13 cellular contexts compared by ENCODE assay signal in genomic region chr14:100117647-100118376, GRCh38. TPM values are rescaled to one million over a fixed set of nuclear protein-coding genes. Genes with fewer than 3 reads are reported as not detected.
A peak's percentile ranks its signal among the peaks of the same experiment; 100 is the strongest.
DNase-seq lines count a peak whose midpoint lies in the region; ATAC-seq, FAIRE-seq and TF ChIP-seq lines count a peak whose summit lies in the region.
"Had no signal": no experiment of that assay in that cellular context is flagged by ENCODE, and none has a peak within 500 bp of the region (broad histone marks: within the 10 kb centered on the region; RNA-seq: fewer than 3 reads in every experiment).

No MANE protein-coding gene starts in this region.

- CTCF ChIA-PET in activated CD4-positive, alpha-beta T cell treated with anti-CD3 and anti-CD28 coated beads, Interleukin-2, amount 10 ng/mL, durations not matched to agents 7 days and 5 days (lab: Charles Lee): interaction anchor here (3.4 kb wide), 1 partner anchor 10 kb away, joined by 14 read pairs; no protein-coding TSS in a partner anchor

- no peaks in the 10 kb centered on the region for H3K27me3 Mint-ChIP-seq in activated CD4-positive, alpha-beta T cell treated with anti-CD3 and anti-CD28 coated beads, Interleukin-2, amount 10 ng/mL, durations not matched to agents 7 days and 5 days
- H3K27me3 Mint-ChIP-seq in activated naive CD8-positive, alpha-beta T cell treated with anti-CD3 and anti-CD28 coated beads, Interleukin-2, amount 50 U/mL, for 24 hours: no peaks in the 10 kb centered on the region
- no peaks in the 10 kb centered on the region for H3K27me3 Mint-ChIP-seq in chondrocyte (ENCODE audit: low read depth)

- peak overlapping the region; percentile 28 for H3K27ac Mint-ChIP-seq in activated CD4-positive, alpha-beta T cell treated with anti-CD3 and anti-CD28 coated beads, Interleukin-2, amount 10 ng/mL, durations not matched to agents 7 days and 5 days
- H3K27ac Mint-ChIP-seq in activated naive CD8-positive, alpha-beta T cell treated with anti-CD3 and anti-CD28 coated beads, Interleukin-2, amount 50 U/mL, for 24 hours: peak overlapping the region; percentile 79
- peak overlapping the region; percentile 95 for H3K27ac Mint-ChIP-seq in stimulated activated effector memory CD8-positive, alpha-beta T cell treated with anti-CD3 and anti-CD28 coated beads, Interleukin-12 subunit alpha, Interleukin-12 subunit beta, amount 100 ng/mL, for 72 hours
- H3K27ac Mint-ChIP-seq in chondrocyte (ENCODE audit: unreplicated experiment): no peak overlapping the region

- peaks cover 68% of the 10 kb centered on the region for H3K36me3 Mint-ChIP-seq in activated CD4-positive, alpha-beta T cell treated with anti-CD3 and anti-CD28 coated beads, Interleukin-2, amount 10 ng/mL, durations not matched to agents 7 days and 5 days (ENCODE audit: low read depth)
- H3K36me3 Mint-ChIP-seq in activated naive CD8-positive, alpha-beta T cell treated with anti-CD3 and anti-CD28 coated beads, Interleukin-2, amount 50 U/mL, for 24 hours (ENCODE audit: low read depth): peaks cover 12% of the 10 kb centered on the region
- H3K36me3 Mint-ChIP-seq in stimulated activated effector memory CD8-positive, alpha-beta T cell treated with anti-CD3 and anti-CD28 coated beads, Interleukin-12 subunit alpha, Interleukin-12 subunit beta, amount 100 ng/mL, for 72 hours: peaks cover 84% of the 10 kb centered on the region
- H3K36me3 Mint-ChIP-seq in chondrocyte (ENCODE audit: low read depth): peaks cover 12% of the 10 kb centered on the region

- FAIRE-seq in RCC 7860 (lab: Jason Lieb, UNC): no peak

- intact Hi-C loops in lower leg skin (cut with DNase I; ENCODE audit: low total_unique reads): no loop called here

- no peaks in the 10 kb centered on the region for H3K9me3 Mint-ChIP-seq in activated CD4-positive, alpha-beta T cell treated with anti-CD3 and anti-CD28 coated beads, Interleukin-2, amount 10 ng/mL, durations not matched to agents 7 days and 5 days
- H3K9me3 Mint-ChIP-seq in activated naive CD8-positive, alpha-beta T cell treated with anti-CD3 and anti-CD28 coated beads, Interleukin-2, amount 50 U/mL, for 24 hours: no peaks in the 10 kb centered on the region
- no peaks in the 10 kb centered on the region for H3K9me3 Mint-ChIP-seq in stimulated activated effector memory CD8-positive, alpha-beta T cell treated with anti-CD3 and anti-CD28 coated beads, Interleukin-12 subunit alpha, Interleukin-12 subunit beta, amount 100 ng/mL, for 72 hours
- H3K9me3 Mint-ChIP-seq in chondrocyte (ENCODE audit: low read depth): no peaks in the 10 kb centered on the region

- 86 to 90% methylated on average over 13 of the region's 13 CpGs for WGBS in lower leg skin, 2 donors

- no peak for TF ChIP-seq POLR2A in lower leg skin (IDR thresholded peaks at IDR 0.05)

- H3K4me1 Mint-ChIP-seq in activated CD4-positive, alpha-beta T cell treated with anti-CD3 and anti-CD28 coated beads, Interleukin-2, amount 10 ng/mL, durations not matched to agents 7 days and 5 days: peaks cover 17% of the 10 kb centered on the region
- peaks cover 22% of the 10 kb centered on the region for H3K4me1 Mint-ChIP-seq in activated naive CD8-positive, alpha-beta T cell treated with anti-CD3 and anti-CD28 coated beads, Interleukin-2, amount 50 U/mL, for 24 hours
- H3K4me1 Mint-ChIP-seq in stimulated activated effector memory CD8-positive, alpha-beta T cell treated with anti-CD3 and anti-CD28 coated beads, Interleukin-12 subunit alpha, Interleukin-12 subunit beta, amount 100 ng/mL, for 72 hours: peaks cover 67% of the 10 kb centered on the region
- peaks cover 8% of the 10 kb centered on the region for H3K4me1 Mint-ChIP-seq in chondrocyte (ENCODE audit: low read depth)

- TF ChIP-seq CTCF in lower leg skin (IDR thresholded peaks at IDR 0.05) (no peak), chondrocyte (IDR thresholded peaks at IDR 0.05) (no peak)

- no peak overlapping the region for H3K4me3 Mint-ChIP-seq in activated CD4-positive, alpha-beta T cell treated with anti-CD3 and anti-CD28 coated beads, Interleukin-2, amount 10 ng/mL, durations not matched to agents 7 days and 5 days
- H3K4me3 Mint-ChIP-seq in activated naive CD8-positive, alpha-beta T cell treated with anti-CD3 and anti-CD28 coated beads, Interleukin-2, amount 50 U/mL, for 24 hours: no peak overlapping the region
- no peak overlapping the region for H3K4me3 Mint-ChIP-seq in stimulated activated effector memory CD8-positive, alpha-beta T cell treated with anti-CD3 and anti-CD28 coated beads, Interleukin-12 subunit alpha, Interleukin-12 subunit beta, amount 100 ng/mL, for 72 hours
- no peak overlapping the region for H3K4me3 Mint-ChIP-seq in chondrocyte (ENCODE audit: unreplicated experiment)

- no peak for DNase-seq in activated CD4-positive, alpha-beta T cell treated with anti-CD3 and anti-CD28 coated beads, Interleukin-2, amount 10 ng/mL, durations not matched to agents 7 days and 5 days
- no peak for DNase-seq in activated CD4-positive, alpha-beta T cell treated with anti-CD3 and anti-CD28 coated beads for 4 hours
- DNase-seq in NCI-H510A (lab: John Stamatoyannopoulos, UW) (peak; percentile 63), lower leg skin (ENCODE audit: low spot score in 2 of 2) (no peak), RCC 7860 (ENCODE audit: low spot score) (no peak), chondrocyte (ENCODE audit: low spot score) (no peak)
- DNase-seq in activated naive CD8-positive, alpha-beta T cell treated with anti-CD3 and anti-CD28 coated beads, Interleukin-2, amount 50 U/mL, for 24 hours: no peak
- DNase-seq in stimulated activated effector memory CD8-positive, alpha-beta T cell treated with anti-CD3 and anti-CD28 coated beads, Interleukin-12 subunit alpha, Interleukin-12 subunit beta, amount 100 ng/mL, for 72 hours (ENCODE audit: low spot score in 2 of 2): no peak
- DNase-seq: activated CD4-positive, CD25-positive, alpha-beta regulatory T cell; AML-193; effector memory CD4-positive, alpha-beta T cell; mesenchymal stem cell; NCI-H1105 had no signal

- no peak overlapping the region for H3K4me3 ChIP-seq in lower leg skin (ENCODE audit: low read depth, poor library complexity, severe bottlenecking)

- POLR2A ChIA-PET in activated CD4-positive, alpha-beta T cell treated with anti-CD3 and anti-CD28 coated beads, Interleukin-2, amount 10 ng/mL, durations not matched to agents 7 days and 5 days (lab: Charles Lee): no interaction called here

- ATAC-seq in activated naive CD8-positive, alpha-beta T cell treated with anti-CD3 and anti-CD28 coated beads, Interleukin-2, amount 50 U/mL, for 24 hours: no peak
- no peak for ATAC-seq in stimulated activated effector memory CD8-positive, alpha-beta T cell treated with anti-CD3 and anti-CD28 coated beads, Interleukin-12 subunit alpha, Interleukin-12 subunit beta, amount 100 ng/mL, for 72 hours

RNA-seq across cellular contexts. Expression of gene DEGS2, which starts 41.6 kb away (rescaled TPM):
- under 1 TPM; 0.15 to 0.23 TPM for total RNA-seq in activated CD4-positive, alpha-beta T cell treated with anti-CD3 and anti-CD28 coated beads, Interleukin-2, amount 10 ng/mL, durations not matched to agents 7 days and 5 days
- 100 to 1,000 TPM; 136 to 185 (median 164) TPM for total RNA-seq in lower leg skin
- total RNA-seq in chondrocyte: 0.17 to 0.36 TPM in 2 of 3 replicates, not detected in the other

RNA-seq across cellular contexts. Expression of gene EVL, which starts 52.6 kb away (rescaled TPM):
- total RNA-seq in activated CD4-positive, alpha-beta T cell treated with anti-CD3 and anti-CD28 coated beads, Interleukin-2, amount 10 ng/mL, durations not matched to agents 7 days and 5 days: 1,000 to 10,000 TPM; 1,017 to 1,048 TPM
- 10 to 100 TPM; 26.4 to 51.4 (median 40.9) TPM for total RNA-seq in lower leg skin
- total RNA-seq in chondrocyte: 98.9 to 112 TPM (median 104 TPM) in 3 replicates

Comparison
In these comparisons a context has a peak if more than half of its experiments do, and no peak if none do; other contexts are left out.
1. RNA of gene DEGS2, which starts 41.6 kb away (total RNA-seq): 136 to 185 TPM in lower leg skin; 0.15 to 0.23 TPM in activated CD4-positive, alpha-beta T cell treated with anti-CD3 and anti-CD28 coated beads, Interleukin-2, amount 10 ng/mL, durations not matched to agents 7 days and 5 days and 0.17 to 0.36 TPM in chondrocyte; every median in the first group is over 100 times any median in the second.